ENCODE assay signal across 11 cellular contexts in genomic region chr21:42465008-42465878, GRCh38. TPM values are rescaled to one million over a fixed set of nuclear protein-coding genes. Genes with fewer than 3 reads are reported as not detected.
DNase-seq lines count a peak whose midpoint lies in the region; ATAC-seq, FAIRE-seq and TF ChIP-seq lines count a peak whose summit lies in the region.
"Had no signal": no experiment of that assay in that cellular context is flagged by ENCODE, and none has a peak within 500 bp of the region (broad histone marks: within the 10 kb centered on the region; RNA-seq: fewer than 3 reads in every experiment).

No MANE protein-coding gene starts in this region.

- TF ChIP-seq POLR2A in GM12892 (IDR thresholded peaks at IDR 0.05; ENCODE audit: low read depth, low read length): 0 out of 2 replicates have a peak, but pooled peaks have one; percentile 24

- no peaks in the 10 kb centered on the region for H3K27me3 Mint-ChIP-seq in activated CD4-positive, alpha-beta memory T cell treated with anti-CD3 and anti-CD28 coated beads, Interleukin-2, amount 10 ng/mL, durations not matched to agents 7 days and 5 days
- peaks cover 0 to 1% (median 0%) of the 10 kb centered on the region in 5 donors for H3K27me3 Mint-ChIP-seq in naive thymus-derived CD8-positive, alpha-beta T cell

- peak overlapping the region; percentile 18 for H3K27ac Mint-ChIP-seq in activated CD4-positive, alpha-beta memory T cell treated with anti-CD3 and anti-CD28 coated beads, Interleukin-2, amount 10 ng/mL, durations not matched to agents 7 days and 5 days
- H3K27ac Mint-ChIP-seq in naive thymus-derived CD8-positive, alpha-beta T cell: peak overlapping the region; percentile 33 to 98 (median 89)

- H3K27ac ChIP-seq in coronary artery: no peak overlapping the region

- no peak for TF ChIP-seq CTCF in coronary artery (IDR thresholded peaks at IDR 0.05)

- no peak overlapping the region for H3K4me3 Mint-ChIP-seq in activated CD4-positive, alpha-beta memory T cell treated with anti-CD3 and anti-CD28 coated beads, Interleukin-2, amount 10 ng/mL, durations not matched to agents 7 days and 5 days
- peak overlapping the region in 8 of 10 donors; percentile 16 to 62 (median 31) for H3K4me3 Mint-ChIP-seq in naive thymus-derived CD8-positive, alpha-beta T cell

- no peak overlapping the region for H3K4me3 ChIP-seq in coronary artery

- FAIRE-seq in GM12892 (lab: Jason Lieb, UNC): peak; percentile 96

- peaks cover 56% of the 10 kb centered on the region for H3K4me1 Mint-ChIP-seq in activated CD4-positive, alpha-beta memory T cell treated with anti-CD3 and anti-CD28 coated beads, Interleukin-2, amount 10 ng/mL, durations not matched to agents 7 days and 5 days
- H3K4me1 Mint-ChIP-seq in naive thymus-derived CD8-positive, alpha-beta T cell: peaks cover 38 to 77% (median 66%) of the 10 kb centered on the region in 4 donors

- ATAC-seq in HG03039 (IDR thresholded peaks at IDR 0.05; ENCODE audit: unreplicated experiment) (peak; percentile 32), GM21367 (IDR thresholded peaks at IDR 0.05; ENCODE audit: unreplicated experiment) (no peak), HG03571 (IDR thresholded peaks at IDR 0.05; ENCODE audit: unreplicated experiment) (no peak)
- ATAC-seq in naive thymus-derived CD8-positive, alpha-beta T cell: no peak
- ATAC-seq: esophagus mucosa had no signal

- DNase-seq in GM12892 (ENCODE audit: insufficient read length) (no peak), mesenteric fat pad (ENCODE audit: low spot score) (no peak), coronary artery (ENCODE audit: low spot score) (no peak)
- DNase-seq in activated CD4-positive, alpha-beta memory T cell treated with anti-CD3 and anti-CD28 coated beads, Interleukin-2, amount 10 ng/mL, durations not matched to agents 7 days and 5 days: no peak
- no peak for DNase-seq in naive thymus-derived CD8-positive, alpha-beta T cell

- no peaks in the 10 kb centered on the region for H3K9me3 Mint-ChIP-seq in activated CD4-positive, alpha-beta memory T cell treated with anti-CD3 and anti-CD28 coated beads, Interleukin-2, amount 10 ng/mL, durations not matched to agents 7 days and 5 days
- H3K9me3 Mint-ChIP-seq in naive thymus-derived CD8-positive, alpha-beta T cell: no peaks in the 10 kb centered on the region

- CTCF ChIA-PET in activated CD4-positive, alpha-beta memory T cell treated with anti-CD3 and anti-CD28 coated beads, Interleukin-2, amount 10 ng/mL, durations not matched to agents 7 days and 5 days (lab: Charles Lee): no interaction called here

- POLR2A ChIA-PET in activated CD4-positive, alpha-beta memory T cell treated with anti-CD3 and anti-CD28 coated beads, Interleukin-2, amount 10 ng/mL, durations not matched to agents 7 days and 5 days (lab: Charles Lee): no interaction called here
- POLR2A ChIA-PET in naive thymus-derived CD8-positive, alpha-beta T cell (lab: Charles Lee): interaction anchor here (1.1 kb wide), 1 partner anchor 30 kb away, joined by 3 read pairs; no protein-coding TSS in a partner anchor

- no peaks in the 10 kb centered on the region for H3K36me3 Mint-ChIP-seq in activated CD4-positive, alpha-beta memory T cell treated with anti-CD3 and anti-CD28 coated beads, Interleukin-2, amount 10 ng/mL, durations not matched to agents 7 days and 5 days (ENCODE audit: low read depth)
- H3K36me3 Mint-ChIP-seq in naive thymus-derived CD8-positive, alpha-beta T cell: no peaks in the 10 kb centered on the region

RNA-seq across cellular contexts. Expression of gene RSPH1, which starts 30.8 kb away (rescaled TPM):
- polyA plus RNA-seq in GM12892 (2012; ENCODE audit: missing spikeins): 1.9 TPM
- not detected for total RNA-seq in activated CD4-positive, alpha-beta memory T cell treated with anti-CD3 and anti-CD28 coated beads, Interleukin-2, amount 10 ng/mL, durations not matched to agents 7 days and 5 days
- under 1 TPM in 1 of 2 experiments, not detected in 1; 0.14 TPM for total RNA-seq in naive thymus-derived CD8-positive, alpha-beta T cell
- not detected for polyA plus RNA-seq in naive thymus-derived CD8-positive, alpha-beta T cell
- 0.22 TPM for total RNA-seq in mesenteric fat pad
- total RNA-seq: H4; T-helper 2 cell treated with Interferon-gamma antibody and Interleukin-4, amounts not matched to agents 100 ng/mL and 5 ng/mL, for 36 hours had no signal

RNA-seq across cellular contexts. Expression of gene SLC37A1, which starts 48.4 kb away (rescaled TPM):
- polyA plus RNA-seq in GM12892 (2012; ENCODE audit: missing spikeins): 15.2 TPM
- 10 to 100 TPM; 12.7 to 13.3 TPM for total RNA-seq in activated CD4-positive, alpha-beta memory T cell treated with anti-CD3 and anti-CD28 coated beads, Interleukin-2, amount 10 ng/mL, durations not matched to agents 7 days and 5 days
- total RNA-seq in naive thymus-derived CD8-positive, alpha-beta T cell: 10 to 100 TPM; 16.5 to 18.7 TPM
- 1 to 10 TPM; 2.7 to 6.9 (median 3.8) TPM for polyA plus RNA-seq in naive thymus-derived CD8-positive, alpha-beta T cell
- total RNA-seq in mesenteric fat pad: 7.0 TPM
